ENCODE assay signal across 11 cellular contexts in the genomic region with DNA sequence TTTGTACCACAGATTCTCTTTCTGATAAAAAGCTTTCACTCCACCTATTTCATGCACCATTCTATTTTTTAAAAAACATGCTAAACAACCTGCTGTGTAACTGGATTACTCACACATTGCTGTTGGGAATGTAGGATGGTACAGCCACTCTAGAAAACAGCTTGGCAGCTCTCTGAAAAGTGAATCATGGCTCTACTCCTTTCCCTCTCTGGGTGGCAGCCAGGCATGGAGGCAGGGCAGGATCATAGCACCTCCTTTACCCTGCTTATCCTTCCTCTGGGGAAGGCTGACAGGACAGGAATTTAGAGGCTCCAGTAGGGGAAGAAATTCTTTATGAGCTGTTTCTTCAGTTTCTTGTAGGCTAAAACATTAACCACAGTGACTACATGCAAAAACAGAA. TPM values are rescaled to one million over a fixed set of nuclear protein-coding genes. Genes with fewer than 3 reads are reported as not detected.
DNase-seq lines count a peak whose midpoint lies in the region; ATAC-seq and TF ChIP-seq lines count a peak whose summit lies in the region.
"Had no signal": no experiment of that assay in that cellular context is flagged by ENCODE, and none has a peak within 500 bp of the region (broad histone marks: within the 10 kb centered on the region; RNA-seq: fewer than 3 reads in every experiment).

No MANE protein-coding gene starts in this region.

- intact Hi-C loops in OCI-LY7 (cut with micrococcal nuclease; ENCODE audit: unreplicated experiment) = loop anchor here (5.0 to 10.0 kb wide), 3 partner anchors 252 to 850 kb away; a partner anchor contains a TSS

- peak; percentile 89 for DNase-seq in ELR (ENCODE audit: low read depth)
- DNase-seq in OCI-LY7 (ENCODE audit: low spot score) = no peak
- peak; percentile 16 for DNase-seq in fibroblast of villous mesenchyme (ENCODE audit: low read depth)
- DNase-seq in occipital lobe (lab: John Stamatoyannopoulos, UW) = peak; percentile 11
- DNase-seq in AML-193 (lab: John Stamatoyannopoulos, UW) = no peak
- DNase-seq in SK-N-DZ (ENCODE audit: low spot score) = no peak
- DNase-seq: effector CD4-positive, alpha-beta T cell had no signal

- no peak overlapping the region for H3K27ac ChIP-seq in OCI-LY7 (ENCODE audit: low read depth, low read length, poor library complexity, severe bottlenecking)
- H3K27ac ChIP-seq: HL-60 had no signal

- no peaks in the 10 kb centered on the region for H3K36me3 ChIP-seq in OCI-LY7 (ENCODE audit: insufficient read depth, low read length)

- H3K9me2 ChIP-seq in OCI-LY7 (ENCODE audit: insufficient read depth, low read length) = no peaks in the 10 kb centered on the region

- POLR2A ChIA-PET in OCI-LY7 (lab: Charles Lee) = interaction anchor here (0.5 to 3.4 kb wide), 15 partner anchors 10 to 997 kb away, joined by 3 to 25 read pairs (median 5); a partner anchor contains a TSS

- peaks cover 42% of the 10 kb centered on the region for H3K4me1 ChIP-seq in OCI-LY7 (ENCODE audit: insufficient read depth, low read length, poor library complexity, severe bottlenecking)

- TF ChIP-seq CTCF in OCI-LY7 (conservative IDR thresholded peaks at IDR 0.05; ENCODE audit: low read length) = no peak
- TF ChIP-seq CTCF in fibroblast of villous mesenchyme (IDR thresholded peaks at IDR 0.05; ENCODE audit: insufficient read depth, low read depth, low read length) = no peak

- CTCF ChIA-PET in OCI-LY7 (lab: Charles Lee; ENCODE audit: unreplicated experiment) = no interaction called here

- peak overlapping the region; percentile 82 for H2AFZ ChIP-seq in OCI-LY7 (ENCODE audit: low read length)

- H3K79me2 ChIP-seq in OCI-LY7 (ENCODE audit: insufficient read depth, low read depth, low read length) = peaks cover 19% of the 10 kb centered on the region; the same call in 1 of the 2 replicates

- H3K4me2 ChIP-seq in OCI-LY7 (ENCODE audit: low read length) = no peak overlapping the region

- ATAC-seq in GM18907 (IDR thresholded peaks at IDR 0.05; ENCODE audit: unreplicated experiment) (no peak), GM21381 (IDR thresholded peaks at IDR 0.05; ENCODE audit: unreplicated experiment) (no peak)

- no peaks in the 10 kb centered on the region for H4K20me1 ChIP-seq in OCI-LY7 (ENCODE audit: insufficient read depth, low read length)

- H3K4me3 ChIP-seq in OCI-LY7 (ENCODE audit: low read depth, low read length, poor library complexity, severe bottlenecking) (no peak overlapping the region), fibroblast of villous mesenchyme (ENCODE audit: low read depth, low read length) (no peak overlapping the region)

- BruUV-seq in OCI-LY7 (replicated peaks; lab: Mats Ljungman, UMichigan) = no TSS peak

- no peaks in the 10 kb centered on the region for H3K9me3 ChIP-seq in OCI-LY7 (ENCODE audit: low read length)

RNA-seq across cellular contexts. Expression of a gene that starts 6.7 kb away (rescaled TPM):
- total RNA-seq in OCI-LY7 (2014; rRNA removed; shearing (Covaris generic)) = 22.7 and 25.5 TPM in 2 replicates
- 28.9 and 31.4 TPM in 2 replicates for total RNA-seq in OCI-LY7 (2022)
- not detected in 2 replicates for total RNA-seq in fibroblast of villous mesenchyme
- 0.94 TPM for total RNA-seq in occipital lobe
- polyA plus RNA-seq in SK-N-DZ (2014; cell fraction: cytosol; rRNA removed) = not detected in 2 replicates
- polyA plus RNA-seq in SK-N-DZ (2014; cell fraction: nucleus; rRNA removed) = not detected in 2 replicates

RNA-seq across cellular contexts. Expression of a gene that starts 34.1 kb away (rescaled TPM):
- 5.0 and 6.0 TPM in 2 replicates for total RNA-seq in OCI-LY7 (2014; rRNA removed; shearing (Covaris generic))
- total RNA-seq in OCI-LY7 (2022) = 5.8 and 7.5 TPM in 2 replicates
- 4.8 and 11.2 TPM in 2 replicates for total RNA-seq in fibroblast of villous mesenchyme
- total RNA-seq in occipital lobe = 16.4 TPM
- 0.12 TPM in 1 of 2 replicates, not detected in the other for polyA plus RNA-seq in SK-N-DZ (2014; cell fraction: cytosol; rRNA removed)
- polyA plus RNA-seq in SK-N-DZ (2014; cell fraction: nucleus; rRNA removed) = not detected in 2 replicates

RNA-seq across cellular contexts. Expression of a gene that starts 50.0 kb away (rescaled TPM):
- total RNA-seq in OCI-LY7 (2014; rRNA removed; shearing (Covaris generic)) = 2,324 and 2,945 TPM in 2 replicates
- total RNA-seq in OCI-LY7 (2022) (1,739 and 1,804 TPM in 2 replicates), fibroblast of villous mesenchyme (603 and 770 TPM in 2 replicates), occipital lobe (772 TPM)
- polyA plus RNA-seq in SK-N-DZ (2014; cell fraction: cytosol; rRNA removed) = 2,344 and 2,749 TPM in 2 replicates
- 1,228 and 2,174 TPM in 2 replicates for polyA plus RNA-seq in SK-N-DZ (2014; cell fraction: nucleus; rRNA removed)

RNA-seq across cellular contexts. Expression of a gene that starts 50.5 kb away (rescaled TPM):
- total RNA-seq in OCI-LY7 (2014; rRNA removed; shearing (Covaris generic)) = not detected in 2 replicates
- not detected in 2 replicates for total RNA-seq in OCI-LY7 (2022)
- total RNA-seq in fibroblast of villous mesenchyme = under 0.01 TPM in 2 replicates
- not detected for total RNA-seq in occipital lobe
- polyA plus RNA-seq in SK-N-DZ (2014; cell fraction: cytosol; rRNA removed) = not detected in 2 replicates
- not detected in 2 replicates for polyA plus RNA-seq in SK-N-DZ (2014; cell fraction: nucleus; rRNA removed)
- total RNA-seq: T-helper 2 cell treated with Interferon-gamma antibody and Interleukin-4, amounts not matched to agents 100 ng/mL and 5 ng/mL, for 36 hours had no signal

Comparison
In these comparisons a context has a peak if more than half of its experiments do, and no peak if none do; other contexts are left out.
1. DNase-seq: peak in ELR (single experiment), fibroblast of villous mesenchyme (single experiment) and occipital lobe (single experiment); none in OCI-LY7 (single experiment), AML-193 (0 of 2) and SK-N-DZ (single experiment).
2. RNA of a gene that starts 6.7 kb away (total RNA-seq): 22.7 to 31.4 TPM in OCI-LY7; 0.94 TPM in occipital lobe (single experiment) and not detected in fibroblast of villous mesenchyme; every median in the first group is over 10 times any median in the second.